Comparison of ENCODE assay signal across 10 cellular contexts in genomic region chr1:99648107-99648506, GRCh38. TPM values are rescaled to one million over a fixed set of nuclear protein-coding genes. Genes with fewer than 3 reads are reported as not detected.
DNase-seq lines count a peak whose midpoint lies in the region; ATAC-seq and TF ChIP-seq lines count a peak whose summit lies in the region.
"Had no signal": no experiment of that assay in that cellular context is flagged by ENCODE, and none has a peak within 500 bp of the region (broad histone marks: within the 10 kb centered on the region; RNA-seq: fewer than 3 reads in every experiment).

No MANE protein-coding gene starts in this region.

- no peaks in the 10 kb centered on the region for H3K4me1 Mint-ChIP-seq in T-helper 2 cell treated with Interferon-gamma antibody and Interleukin-4, amounts not matched to agents 5 μg/mL and 100 μg/mL, for 36 hours (ENCODE audit: low read depth)

- TF ChIP-seq CTCF in fibroblast of mammary gland (conservative IDR thresholded peaks at IDR 0.05; ENCODE audit: control insufficient read depth, insufficient read depth, low read depth, low read length): peak; percentile 13
- TF ChIP-seq CTCF in omental fat pad (IDR thresholded peaks at IDR 0.05): no peak

- H3K9me3 Mint-ChIP-seq in T-helper 2 cell treated with Interferon-gamma antibody and Interleukin-4, amounts not matched to agents 5 μg/mL and 100 μg/mL, for 36 hours: no peaks in the 10 kb centered on the region

- H3K27me3 Mint-ChIP-seq in T-helper 2 cell treated with Interferon-gamma antibody and Interleukin-4, amounts not matched to agents 5 μg/mL and 100 μg/mL, for 36 hours (ENCODE audit: low read depth): peaks cover 22% of the 10 kb centered on the region

- H3K27ac Mint-ChIP-seq in T-helper 2 cell treated with Interferon-gamma antibody and Interleukin-4, amounts not matched to agents 5 μg/mL and 100 μg/mL, for 36 hours: no peak overlapping the region

- no peaks in the 10 kb centered on the region for H3K36me3 Mint-ChIP-seq in T-helper 2 cell treated with Interferon-gamma antibody and Interleukin-4, amounts not matched to agents 5 μg/mL and 100 μg/mL, for 36 hours (ENCODE audit: low read depth)

- ATAC-seq in omental fat pad (ENCODE audit: low FRiP score): peak; percentile 36

- H3K4me3 ChIP-seq in fibroblast of mammary gland (ENCODE audit: control insufficient read depth, low read depth, low read length): no peak overlapping the region

- no peak overlapping the region for H3K4me3 Mint-ChIP-seq in T-helper 2 cell treated with Interferon-gamma antibody and Interleukin-4, amounts not matched to agents 5 μg/mL and 100 μg/mL, for 36 hours

- peak; percentile 77 for DNase-seq in D341Med (ENCODE audit: low spot score)
- no peak for DNase-seq in fibroblast of mammary gland (ENCODE audit: low read depth)
- no peak for DNase-seq in omental fat pad (ENCODE audit: low spot score)
- DNase-seq in T-helper 1 cell: no peak
- DNase-seq in T-helper 2 cell treated with Interferon-gamma antibody and Interleukin-4, amounts not matched to agents 5 μg/mL and 100 μg/mL, for 36 hours (ENCODE audit: low spot score): no peak
- no peak for DNase-seq in activated T-cell treated with anti-CD3 and anti-CD28 coated beads for 4 hours
- DNase-seq in DMS153 treated with DMSO at 0.1 percent for 48 hours (lab: John Stamatoyannopoulos, UW; ENCODE audit: unreplicated experiment): no peak
- DNase-seq: activated CD4-positive, CD25-positive, alpha-beta regulatory T cell; substantia nigra had no signal

TF ChIP-seq in PFSK-1, 5 proteins besides CTCF, POLR2A, EP300 and RAD21:
- TF ChIP-seq FOXP2 (optimal IDR thresholded peaks at IDR 0.05; ENCODE audit: borderline replicate concordance, extremely low read depth, extremely low read length, insufficient read depth) (peak; percentile 20), POLR2AphosphoS5 (IDR thresholded peaks at IDR 0.05; ENCODE audit: low read depth, low read length) (no peak)
- TF ChIP-seq, protein P1, sequence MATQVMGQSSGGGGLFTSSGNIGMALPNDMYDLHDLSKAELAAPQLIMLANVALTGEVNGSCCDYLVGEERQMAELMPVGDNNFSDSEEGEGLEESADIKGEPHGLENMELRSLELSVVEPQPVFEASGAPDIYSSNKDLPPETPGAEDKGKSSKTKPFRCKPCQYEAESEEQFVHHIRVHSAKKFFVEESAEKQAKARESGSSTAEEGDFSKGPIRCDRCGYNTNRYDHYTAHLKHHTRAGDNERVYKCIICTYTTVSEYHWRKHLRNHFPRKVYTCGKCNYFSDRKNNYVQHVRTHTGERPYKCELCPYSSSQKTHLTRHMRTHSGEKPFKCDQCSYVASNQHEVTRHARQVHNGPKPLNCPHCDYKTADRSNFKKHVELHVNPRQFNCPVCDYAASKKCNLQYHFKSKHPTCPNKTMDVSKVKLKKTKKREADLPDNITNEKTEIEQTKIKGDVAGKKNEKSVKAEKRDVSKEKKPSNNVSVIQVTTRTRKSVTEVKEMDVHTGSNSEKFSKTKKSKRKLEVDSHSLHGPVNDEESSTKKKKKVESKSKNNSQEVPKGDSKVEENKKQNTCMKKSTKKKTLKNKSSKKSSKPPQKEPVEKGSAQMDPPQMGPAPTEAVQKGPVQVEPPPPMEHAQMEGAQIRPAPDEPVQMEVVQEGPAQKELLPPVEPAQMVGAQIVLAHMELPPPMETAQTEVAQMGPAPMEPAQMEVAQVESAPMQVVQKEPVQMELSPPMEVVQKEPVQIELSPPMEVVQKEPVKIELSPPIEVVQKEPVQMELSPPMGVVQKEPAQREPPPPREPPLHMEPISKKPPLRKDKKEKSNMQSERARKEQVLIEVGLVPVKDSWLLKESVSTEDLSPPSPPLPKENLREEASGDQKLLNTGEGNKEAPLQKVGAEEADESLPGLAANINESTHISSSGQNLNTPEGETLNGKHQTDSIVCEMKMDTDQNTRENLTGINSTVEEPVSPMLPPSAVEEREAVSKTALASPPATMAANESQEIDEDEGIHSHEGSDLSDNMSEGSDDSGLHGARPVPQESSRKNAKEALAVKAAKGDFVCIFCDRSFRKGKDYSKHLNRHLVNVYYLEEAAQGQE (IDR thresholded peaks at IDR 0.05; ENCODE audit: insufficient read depth in 1 of 2, low read depth in 2 of 2, low read length in 2 of 2): no peak

RNA-seq across cellular contexts. Expression of gene PALMD, which starts 2.2 kb away (rescaled TPM):
- 2.6 TPM for polyA plus RNA-seq in PFSK-1 (2012; ENCODE audit: insufficient read length, low read depth)
- total RNA-seq in omental fat pad: 100 to 1,000 TPM in 3 of 4 donors, 10 to 100 TPM in 1; 86.2 to 235 (median 136) TPM
